ENCODE assay signal across 1 cellular context in genomic region chr2:70086278-70086837, GRCh38.
TF ChIP-seq lines count a peak whose summit lies in the region.

No MANE protein-coding gene starts in this region.

TF ChIP-seq in GM12878, 131 proteins besides CTCF, POLR2A, EP300 and RAD21 (continued from another document):
- no peak for TF ChIP-seq ZBTB33 (IDR thresholded peaks at IDR 0.05)
- TF ChIP-seq SREBF2 (IDR thresholded peaks at IDR 0.05; ENCODE audit: low read length), result no peak
- TF ChIP-seq HSF1 (IDR thresholded peaks at IDR 0.05; ENCODE audit: low read depth, low read length), result no peak
